Comparison of ENCODE assay signal across 8 cellular contexts in the genomic region with DNA sequence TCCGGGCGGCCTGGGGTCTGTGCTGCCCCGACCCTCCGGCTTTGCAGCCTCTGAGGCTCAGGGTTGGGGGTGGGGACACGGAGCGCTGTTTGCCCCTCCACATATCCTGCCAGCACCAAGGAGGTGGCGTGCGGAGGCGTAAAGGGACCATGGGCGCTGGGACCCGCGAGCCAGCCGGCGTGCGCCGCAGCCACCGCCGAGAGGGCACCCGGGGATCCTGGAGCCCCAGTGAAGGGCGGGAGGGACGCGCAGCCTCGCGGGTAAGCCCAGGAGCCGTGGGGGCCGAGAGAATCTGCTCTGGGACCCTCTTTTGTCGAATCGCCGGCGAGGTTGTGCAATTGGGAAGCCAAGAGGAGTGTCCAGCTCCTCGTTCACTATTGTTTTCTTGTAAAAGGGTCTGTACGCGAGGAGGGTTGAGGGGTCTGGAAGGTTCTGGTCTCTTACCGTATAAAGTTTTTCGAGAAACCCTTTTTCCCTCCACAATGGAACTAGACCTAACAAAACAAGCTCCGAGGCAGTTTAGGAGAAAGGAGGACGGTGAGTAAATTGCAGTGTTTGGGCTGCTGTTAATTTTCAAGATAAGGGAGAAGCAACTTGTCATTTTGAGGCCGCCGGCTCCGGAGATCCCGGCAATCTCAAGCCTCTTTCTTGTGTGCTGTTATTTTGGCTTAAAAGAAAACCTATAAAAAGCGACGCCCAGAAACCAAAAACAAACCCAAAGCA. TPM values are rescaled to one million over a fixed set of nuclear protein-coding genes. Genes with fewer than 3 reads are reported as not detected.
A peak's percentile ranks its signal among the peaks of the same experiment; 100 is the strongest.
DNase-seq lines count a peak whose midpoint lies in the region; ATAC-seq and TF ChIP-seq lines count a peak whose summit lies in the region.

No MANE protein-coding gene starts in this region.

- TF ChIP-seq CTCF in GM12865 (IDR thresholded peaks at IDR 0.05; ENCODE audit: insufficient read depth, low read depth, low read length, missing control alignments) (no peak), type B pancreatic cell (conservative IDR thresholded peaks at IDR 0.05) (no peak)

- H3K4me3 ChIP-seq in GM12865 (ENCODE audit: low read depth, low read length) (peak overlapping the region; percentile 73), esophagus (ENCODE audit: low read depth in 1 of 2, low read length in 2 of 2) (peak overlapping the region; percentile 84 to 88), mononuclear cell (ENCODE audit: low read length) (peak overlapping the region; percentile 52)

- peaks cover 15% of the 10 kb centered on the region for H3K4me1 Mint-ChIP-seq in T-helper 2 cell treated with Interferon-gamma antibody and Interleukin-4, amounts not matched to agents 5 μg/mL and 100 μg/mL, for 36 hours (ENCODE audit: low read depth)
- H3K4me1 Mint-ChIP-seq in type B pancreatic cell (ENCODE audit: unreplicated experiment) = peaks cover 22% of the 10 kb centered on the region

- no peaks in the 10 kb centered on the region for H3K9me3 ChIP-seq in esophagus (ENCODE audit: control insufficient read depth in 2 of 2, insufficient read depth in 1 of 2, low read depth in 1 of 2, low read length in 1 of 2)
- H3K9me3 ChIP-seq in mononuclear cell (ENCODE audit: low read depth, low read length) = no peaks in the 10 kb centered on the region

- no peaks in the 10 kb centered on the region for H3K9me3 Mint-ChIP-seq in T-helper 2 cell treated with Interferon-gamma antibody and Interleukin-4, amounts not matched to agents 5 μg/mL and 100 μg/mL, for 36 hours
- H3K9me3 Mint-ChIP-seq in type B pancreatic cell = peaks cover 5% of the 10 kb centered on the region

- peak; percentile 13 for DNase-seq in A172 (ENCODE audit: low spot score)
- DNase-seq in GM12865 (ENCODE audit: low read depth) = peak; percentile 59
- no peak for DNase-seq in T-helper 2 cell treated with Interferon-gamma antibody and Interleukin-4, amounts not matched to agents 5 μg/mL and 100 μg/mL, for 36 hours (ENCODE audit: low spot score)
- no peak for DNase-seq in type B pancreatic cell (ENCODE audit: extremely low spot score, unreplicated experiment)
- no peak for DNase-seq in NCI-H1092 (lab: John Stamatoyannopoulos, UW)

- H3K4me3 Mint-ChIP-seq in T-helper 2 cell treated with Interferon-gamma antibody and Interleukin-4, amounts not matched to agents 5 μg/mL and 100 μg/mL, for 36 hours = peak overlapping the region; percentile 78
- peak overlapping the region; percentile 98 for H3K4me3 Mint-ChIP-seq in type B pancreatic cell

- H3K4me1 ChIP-seq in esophagus (ENCODE audit: control insufficient read depth in 2 of 2, insufficient read depth in 2 of 2, low read length in 1 of 2) (no peaks in the 10 kb centered on the region), mononuclear cell (ENCODE audit: insufficient read depth, low read length) (peaks cover 28% of the 10 kb centered on the region)

- peak overlapping the region in 1 of 2 donors; percentile 16 for H3K27ac ChIP-seq in esophagus (ENCODE audit: low read depth in 2 of 2, low read length in 1 of 2)

- H3K27me3 ChIP-seq in esophagus (ENCODE audit: control insufficient read depth in 1 of 2, insufficient read depth in 2 of 2, low read length in 2 of 2) = no peaks in the 10 kb centered on the region
- peaks cover 32% of the 10 kb centered on the region for H3K27me3 ChIP-seq in mononuclear cell (ENCODE audit: insufficient read depth, low read length)

- peak; percentile 29 for ATAC-seq in HG03045 (IDR thresholded peaks at IDR 0.05; ENCODE audit: unreplicated experiment)

- no peaks in the 10 kb centered on the region for H3K36me3 Mint-ChIP-seq in T-helper 2 cell treated with Interferon-gamma antibody and Interleukin-4, amounts not matched to agents 5 μg/mL and 100 μg/mL, for 36 hours (ENCODE audit: low read depth)
- peaks cover 14% of the 10 kb centered on the region for H3K36me3 Mint-ChIP-seq in type B pancreatic cell

- H3K36me3 ChIP-seq in esophagus (ENCODE audit: control insufficient read depth in 2 of 2, insufficient read depth in 2 of 2, low read length in 1 of 2) = no peaks in the 10 kb centered on the region

- 0 to 1% methylated on average over 41 to 43 of the region's 43 CpGs for WGBS in esophagus, 2 donors

- peak overlapping the region; percentile 46 for H3K27ac Mint-ChIP-seq in T-helper 2 cell treated with Interferon-gamma antibody and Interleukin-4, amounts not matched to agents 5 μg/mL and 100 μg/mL, for 36 hours
- H3K27ac Mint-ChIP-seq in type B pancreatic cell = peak overlapping the region; percentile 93

- H3K27me3 Mint-ChIP-seq in T-helper 2 cell treated with Interferon-gamma antibody and Interleukin-4, amounts not matched to agents 5 μg/mL and 100 μg/mL, for 36 hours (ENCODE audit: low read depth) = peaks cover 67% of the 10 kb centered on the region
- peaks cover 4% of the 10 kb centered on the region for H3K27me3 Mint-ChIP-seq in type B pancreatic cell

RNA-seq across cellular contexts. Expression of a gene that starts 29.9 kb away (rescaled TPM):
- 4.0 and 11.1 TPM in 2 replicates for total RNA-seq in A172 (2014; rRNA removed; shearing (Covaris generic))
- polyA plus RNA-seq in esophagus = 1 to 10 TPM; 1.8 to 4.6 TPM
- total RNA-seq in mononuclear cell = 5.5 TPM
- 16.5 and 21.9 TPM in 2 replicates for total RNA-seq in type B pancreatic cell (ENCODE audit: low replicate concordance)

Comparison
In these comparisons a context has a peak if more than half of its experiments do, and no peak if none do; other contexts are left out.
1. DNase-seq: peak in A172 (single experiment) and GM12865 (single experiment); none in T-helper 2 cell treated with Interferon-gamma antibody and Interleukin-4, amounts not matched to agents 5 μg/mL and 100 μg/mL, for 36 hours (single experiment), type B pancreatic cell (single experiment) and NCI-H1092 (single experiment).
2. Peak in every context shown above with its lines, with median percentiles within 50 percentile points of each other: H3K4me3 ChIP-seq.